8 cellular contexts compared by ENCODE assay signal in genomic region chr2:152694161-152694661, GRCh38. TPM values are rescaled to one million over a fixed set of nuclear protein-coding genes. Genes with fewer than 3 reads are reported as not detected.
DNase-seq lines count a peak whose midpoint lies in the region; ATAC-seq, FAIRE-seq and TF ChIP-seq lines count a peak whose summit lies in the region.

No MANE protein-coding gene starts in this region.

- H3K9ac ChIP-seq in keratinocyte (ENCODE audit: control insufficient read depth, extremely low read depth, insufficient read depth, low read length) = no peak overlapping the region

- FAIRE-seq in keratinocyte (lab: Jason Lieb, UNC) = no peak

- H3K4me3 ChIP-seq in heart left ventricle (peak overlapping the region in 11 of 12 donors; percentile 2 to 54 (median 38)), right atrium auricular region (peak overlapping the region in 1 of 2 donors; percentile 21), keratinocyte (ENCODE audit: control insufficient read depth in 2 of 3, extremely low read depth in 1 of 3, insufficient read depth in 2 of 3, low read depth in 1 of 3, low read length in 3 of 3) (no peak overlapping the region)

- no peak overlapping the region for H3K4me2 ChIP-seq in keratinocyte (ENCODE audit: control insufficient read depth, extremely low read depth, insufficient read depth, low read depth, low read length)

- intact Hi-C loops in heart left ventricle (cut with DNase I) = no loop called here
- intact Hi-C loops in activated T-helper 1 cell treated with anti-CD3 and anti-CD28 coated beads, Interleukin-12 subunit alpha, Interleukin-12 subunit beta, Interleukin-2, Interleukin-4 antibody, amounts not matched to agents 30 ng/mL and 10 ng/mL and 1 ng/mL, durations not matched to agents 14 hours and 24 hours and 36 hours (cut with micrococcal nuclease) = loop anchor here (1.0 kb wide), 1 partner anchor 23 kb away; the partner anchor contains the start of gene PRPF40A

- H2AFZ ChIP-seq in keratinocyte (ENCODE audit: control insufficient read depth, low read length) = no peak overlapping the region

- H3K27ac ChIP-seq in heart left ventricle = peak overlapping the region in 6 of 12 donors; percentile 33 to 84 (median 38)
- peak overlapping the region in 1 of 2 donors; percentile 22 for H3K27ac ChIP-seq in right atrium auricular region
- H3K27ac ChIP-seq in keratinocyte (ENCODE audit: control insufficient read depth, insufficient read depth, low read length) = peak overlapping the region; percentile 19

- H3K4me3 Mint-ChIP-seq in activated T-helper 1 cell treated with anti-CD3 and anti-CD28 coated beads, Interleukin-12 subunit alpha, Interleukin-12 subunit beta, Interleukin-2, Interleukin-4 antibody, amounts not matched to agents 30 ng/mL and 10 ng/mL and 1 ng/mL, durations not matched to agents 14 hours and 24 hours and 36 hours = peak overlapping the region; percentile 79
- peak overlapping the region; percentile 78 for H3K4me3 Mint-ChIP-seq in stimulated activated naive CD8-positive, alpha-beta T cell treated with anti-CD3 and anti-CD28 coated beads, Interleukin-15, amount 100 ng/mL, for 72 hours

- no peak for DNase-seq in heart left ventricle
- no peak for DNase-seq in right atrium auricular region (ENCODE audit: low spot score)
- DNase-seq in HS-27A (ENCODE audit: low read depth) = peak; percentile 72
- peak; percentile 35 for DNase-seq in activated T-helper 1 cell treated with anti-CD3 and anti-CD28 coated beads, Interleukin-12 subunit alpha, Interleukin-12 subunit beta, Interleukin-2, Interleukin-4 antibody, amounts not matched to agents 30 ng/mL and 10 ng/mL and 1 ng/mL, durations not matched to agents 14 hours and 24 hours and 36 hours (ENCODE audit: low spot score)
- DNase-seq in keratinocyte (ENCODE audit: low read depth, low spot score) = no peak
- DNase-seq in stimulated activated naive CD8-positive, alpha-beta T cell treated with anti-CD3 and anti-CD28 coated beads, Interleukin-15, amount 100 ng/mL, for 72 hours = peak in 1 of 2 donors; percentile 38
- no peak for DNase-seq in NCI-H1417 treated with DMSO at 0.1 percent for 48 hours (lab: John Stamatoyannopoulos, UW)
- DNase-seq in D341Med (ENCODE audit: low spot score) = no peak

- peak overlapping the region; percentile 89 for H3K27ac Mint-ChIP-seq in activated T-helper 1 cell treated with anti-CD3 and anti-CD28 coated beads, Interleukin-12 subunit alpha, Interleukin-12 subunit beta, Interleukin-2, Interleukin-4 antibody, amounts not matched to agents 30 ng/mL and 10 ng/mL and 1 ng/mL, durations not matched to agents 14 hours and 24 hours and 36 hours
- H3K27ac Mint-ChIP-seq in stimulated activated naive CD8-positive, alpha-beta T cell treated with anti-CD3 and anti-CD28 coated beads, Interleukin-15, amount 100 ng/mL, for 72 hours = peak overlapping the region; percentile 86 to 90

- H3K27me3 Mint-ChIP-seq in activated T-helper 1 cell treated with anti-CD3 and anti-CD28 coated beads, Interleukin-12 subunit alpha, Interleukin-12 subunit beta, Interleukin-2, Interleukin-4 antibody, amounts not matched to agents 30 ng/mL and 10 ng/mL and 1 ng/mL, durations not matched to agents 14 hours and 24 hours and 36 hours (ENCODE audit: insufficient read depth) = no peaks in the 10 kb centered on the region
- no peaks in the 10 kb centered on the region for H3K27me3 Mint-ChIP-seq in stimulated activated naive CD8-positive, alpha-beta T cell treated with anti-CD3 and anti-CD28 coated beads, Interleukin-15, amount 100 ng/mL, for 72 hours

- H3K79me2 ChIP-seq in keratinocyte (ENCODE audit: control insufficient read depth, insufficient read depth, low read length) = peaks cover 57% of the 10 kb centered on the region

- H3K27me3 ChIP-seq in heart left ventricle = no peaks in the 10 kb centered on the region
- no peaks in the 10 kb centered on the region for H3K27me3 ChIP-seq in right atrium auricular region
- no peaks in the 10 kb centered on the region for H3K27me3 ChIP-seq in keratinocyte (ENCODE audit: control insufficient read depth, extremely low read depth, insufficient read depth, low read length)

- H3K4me1 Mint-ChIP-seq in activated T-helper 1 cell treated with anti-CD3 and anti-CD28 coated beads, Interleukin-12 subunit alpha, Interleukin-12 subunit beta, Interleukin-2, Interleukin-4 antibody, amounts not matched to agents 30 ng/mL and 10 ng/mL and 1 ng/mL, durations not matched to agents 14 hours and 24 hours and 36 hours (ENCODE audit: low read depth) = peaks cover 34% of the 10 kb centered on the region
- peaks cover 33% of the 10 kb centered on the region for H3K4me1 Mint-ChIP-seq in stimulated activated naive CD8-positive, alpha-beta T cell treated with anti-CD3 and anti-CD28 coated beads, Interleukin-15, amount 100 ng/mL, for 72 hours

- peaks cover 9% of the 10 kb centered on the region for H4K20me1 ChIP-seq in keratinocyte (ENCODE audit: control insufficient read depth, extremely low read depth, insufficient read depth, low read length)

- WGBS in heart left ventricle, 4 donors = 40 to 53% (median 46%) methylated on average over 8 of the region's 8 CpGs

- peaks cover 0 to 20% (median 4%) of the 10 kb centered on the region in 12 donors for H3K4me1 ChIP-seq in heart left ventricle
- no peaks in the 10 kb centered on the region for H3K4me1 ChIP-seq in right atrium auricular region
- H3K4me1 ChIP-seq in keratinocyte (ENCODE audit: control insufficient read depth, extremely low read depth, insufficient read depth, low read length) = no peaks in the 10 kb centered on the region

- TF ChIP-seq CTCF in heart left ventricle (IDR thresholded peaks at IDR 0.05) = no peak
- TF ChIP-seq CTCF in right atrium auricular region (IDR thresholded peaks at IDR 0.05) = no peak
- no peak for TF ChIP-seq CTCF in keratinocyte (optimal IDR thresholded peaks at IDR 0.05 in 1 of 3, IDR thresholded peaks at IDR 0.05 in 1 of 3, conservative IDR thresholded peaks at IDR 0.05 in 1 of 3; ENCODE audit: extremely low read depth in 1 of 3, insufficient read depth in 2 of 3, low read length in 3 of 3)

- peak in 2 of 4 donors; percentile 69 for ATAC-seq in heart left ventricle
- peak; percentile 87 for ATAC-seq in stimulated activated naive CD8-positive, alpha-beta T cell treated with anti-CD3 and anti-CD28 coated beads, Interleukin-15, amount 100 ng/mL, for 72 hours

- no peak for TF ChIP-seq POLR2A in heart left ventricle (IDR thresholded peaks at IDR 0.05)

- peaks cover 20% of the 10 kb centered on the region for H3K36me3 Mint-ChIP-seq in activated T-helper 1 cell treated with anti-CD3 and anti-CD28 coated beads, Interleukin-12 subunit alpha, Interleukin-12 subunit beta, Interleukin-2, Interleukin-4 antibody, amounts not matched to agents 30 ng/mL and 10 ng/mL and 1 ng/mL, durations not matched to agents 14 hours and 24 hours and 36 hours (ENCODE audit: low read depth)

- H3K9me1 ChIP-seq in keratinocyte (ENCODE audit: control insufficient read depth, extremely low read depth, insufficient read depth, low read length) = no peaks in the 10 kb centered on the region

- H3K9me3 ChIP-seq in heart left ventricle (no peaks in the 10 kb centered on the region), right atrium auricular region (no peaks in the 10 kb centered on the region), keratinocyte (ENCODE audit: control insufficient read depth, low read depth, low read length) (no peaks in the 10 kb centered on the region)

- dilution Hi-C loops in keratinocyte (cut with MboI; ENCODE audit: extremely low pct_ligation_motif_present, low sequenced_read_pairs) = no loop called here

- no peaks in the 10 kb centered on the region for H3K9me3 Mint-ChIP-seq in activated T-helper 1 cell treated with anti-CD3 and anti-CD28 coated beads, Interleukin-12 subunit alpha, Interleukin-12 subunit beta, Interleukin-2, Interleukin-4 antibody, amounts not matched to agents 30 ng/mL and 10 ng/mL and 1 ng/mL, durations not matched to agents 14 hours and 24 hours and 36 hours
- H3K9me3 Mint-ChIP-seq in stimulated activated naive CD8-positive, alpha-beta T cell treated with anti-CD3 and anti-CD28 coated beads, Interleukin-15, amount 100 ng/mL, for 72 hours = no peaks in the 10 kb centered on the region

- H3K36me3 ChIP-seq in heart left ventricle (peaks cover 0 to 40% (median 21%) of the 10 kb centered on the region in 9 donors), right atrium auricular region (peaks cover 12% of the 10 kb centered on the region), keratinocyte (ENCODE audit: control insufficient read depth in 2 of 2, extremely low read depth in 1 of 2, insufficient read depth in 2 of 2, low read length in 2 of 2) (peaks cover 3 to 12% of the 10 kb centered on the region in 2 experiments)

RNA-seq across cellular contexts. Expression of gene PRPF40A, which starts 23.1 kb away (rescaled TPM):
- total RNA-seq in heart left ventricle (10 to 100 TPM; 30.7 to 53.5 (median 36.4) TPM), right atrium auricular region (10 to 100 TPM; 31.2 to 44.6 TPM)
- polyA plus RNA-seq in heart left ventricle (10 to 100 TPM in 1 of 2 donors, 1 to 10 TPM in 1; 9.8 to 27.5 TPM), keratinocyte (85.9 to 121 TPM (median 104 TPM) in 3 replicates)
- total RNA-seq in activated T-helper 1 cell treated with anti-CD3 and anti-CD28 coated beads, Interleukin-12 subunit alpha, Interleukin-12 subunit beta, Interleukin-2, Interleukin-4 antibody, amounts not matched to agents 30 ng/mL and 10 ng/mL and 1 ng/mL, durations not matched to agents 14 hours and 24 hours and 36 hours = 152 and 172 TPM in 2 replicates
- polyA plus RNA-seq in keratinocyte (2011; ENCODE audit: low read depth) = 196 TPM
- 66.0 and 102 TPM in 2 replicates for polyA plus RNA-seq in keratinocyte (2011; cell fraction: cytosol; rRNA removed)
- polyA plus RNA-seq in keratinocyte (2011; cell fraction: nucleus; rRNA removed) = 125 and 128 TPM in 2 replicates
- 57.4 and 75.8 TPM in 2 replicates for polyA plus RNA-seq in keratinocyte (2012; ENCODE audit: low replicate concordance)
- 287 to 471 TPM (median 376 TPM) in 3 replicates for polyA minus RNA-seq in keratinocyte
- polyA minus RNA-seq in keratinocyte (2011; cell fraction: cytosol; rRNA and poly(A)+ RNA removed) = 90.9 TPM
- 123 and 182 TPM in 2 replicates for polyA minus RNA-seq in keratinocyte (2011; cell fraction: nucleus; rRNA and poly(A)+ RNA removed)

RNA-seq across cellular contexts. Expression of gene ARL6IP6, which starts 24.2 kb away (rescaled TPM):
- 1 to 10 TPM; 4.9 to 9.6 (median 6.4) TPM for total RNA-seq in heart left ventricle
- 1 to 10 TPM; 3.8 to 5.5 TPM for polyA plus RNA-seq in heart left ventricle
- 10 to 100 TPM in 1 of 2 donors, 1 to 10 TPM in 1; 7.5 to 10.0 TPM for total RNA-seq in right atrium auricular region
- 30.2 and 31.7 TPM in 2 replicates for total RNA-seq in activated T-helper 1 cell treated with anti-CD3 and anti-CD28 coated beads, Interleukin-12 subunit alpha, Interleukin-12 subunit beta, Interleukin-2, Interleukin-4 antibody, amounts not matched to agents 30 ng/mL and 10 ng/mL and 1 ng/mL, durations not matched to agents 14 hours and 24 hours and 36 hours
- polyA plus RNA-seq in keratinocyte = 21.9 to 52.5 TPM (median 41.4 TPM) in 3 replicates
- polyA plus RNA-seq in keratinocyte (2011; ENCODE audit: low read depth) = 11.1 TPM
- 29.6 and 35.9 TPM in 2 replicates for polyA plus RNA-seq in keratinocyte (2011; cell fraction: cytosol; rRNA removed)
- polyA plus RNA-seq in keratinocyte (2011; cell fraction: nucleus; rRNA removed) = 35.2 and 57.2 TPM in 2 replicates
- polyA plus RNA-seq in keratinocyte (2012; ENCODE audit: low replicate concordance) = 9.5 and 11.9 TPM in 2 replicates
- polyA minus RNA-seq in keratinocyte = 7.2 to 22.6 TPM (median 13.1 TPM) in 3 replicates
- polyA minus RNA-seq in keratinocyte (2011; cell fraction: cytosol; rRNA and poly(A)+ RNA removed) = 8.8 TPM
- polyA minus RNA-seq in keratinocyte (2011; cell fraction: nucleus; rRNA and poly(A)+ RNA removed) = 6.5 and 12.3 TPM in 2 replicates

Comparison
In these comparisons a context has a peak if more than half of its experiments do, and no peak if none do; other contexts are left out.
1. DNase-seq: peak in HS-27A (single experiment) and activated T-helper 1 cell treated with anti-CD3 and anti-CD28 coated beads, Interleukin-12 subunit alpha, Interleukin-12 subunit beta, Interleukin-2, Interleukin-4 antibody, amounts not matched to agents 30 ng/mL and 10 ng/mL and 1 ng/mL, durations not matched to agents 14 hours and 24 hours and 36 hours (single experiment); none in heart left ventricle (0 of 5), right atrium auricular region (single experiment), keratinocyte (single experiment), NCI-H1417 treated with DMSO at 0.1 percent for 48 hours (single experiment) and D341Med (single experiment).
2. H3K4me3 ChIP-seq: peak in heart left ventricle (11 of 12); none in keratinocyte (0 of 3).